1 cellular context compared by ENCODE assay signal in genomic region chr19:38317104-38317612, GRCh38.
TF ChIP-seq lines count a peak whose summit lies in the region.

No MANE protein-coding gene starts in this region.

TF ChIP-seq in endothelial cell of umbilical vein, 7 proteins besides CTCF, POLR2A, EP300 and RAD21 (continued from another document):
- TF ChIP-seq FOS (IDR thresholded peaks at IDR 0.05; ENCODE audit: borderline replicate concordance, insufficient read depth, low read length): no peak
